24 cellular contexts compared by ENCODE assay signal in genomic region chr11:12169822-12170221, GRCh38. TPM values are rescaled to one million over a fixed set of nuclear protein-coding genes. Genes with fewer than 3 reads are reported as not detected.
A peak's percentile ranks its signal among the peaks of the same experiment; 100 is the strongest.
DNase-seq lines count a peak whose midpoint lies in the region; ATAC-seq and TF ChIP-seq lines count a peak whose summit lies in the region.
"Had no signal": no experiment of that assay in that cellular context is flagged by ENCODE, and none has a peak within 500 bp of the region (broad histone marks: within the 10 kb centered on the region; RNA-seq: fewer than 3 reads in every experiment).

No MANE protein-coding gene starts in this region.

- no TSS peak for BruUV-seq in Caco-2 (replicated peaks; lab: Mats Ljungman, UMichigan)

- H3K4me3 ChIP-seq in Caco-2 (ENCODE audit: low read depth, low read length) (no peak overlapping the region), cardiac muscle cell (no peak overlapping the region), rectal smooth muscle tissue (ENCODE audit: low read length) (no peak overlapping the region)
- H3K4me3 ChIP-seq: GM23338, MG63, psoas muscle had no signal

- H3K9ac ChIP-seq in rectal smooth muscle tissue (ENCODE audit: low read length), result no peak overlapping the region

- H3K27me3 ChIP-seq in Caco-2 (replicated peaks; ENCODE audit: control insufficient read depth, insufficient read depth, low read length) (no peaks in the 10 kb centered on the region), cardiac muscle cell (no peaks in the 10 kb centered on the region), rectal smooth muscle tissue (ENCODE audit: control insufficient read depth, insufficient read depth, low read length) (no peaks in the 10 kb centered on the region)
- H3K27me3 ChIP-seq: MG63 had no signal

- intact Hi-C loops in Caco-2 (cut with micrococcal nuclease; ENCODE audit: unreplicated experiment), result no loop called here

- peaks cover 45% of the 10 kb centered on the region for H3K4me1 Mint-ChIP-seq in Caco-2 (ENCODE audit: low read depth, unreplicated experiment)
- H3K4me1 Mint-ChIP-seq: IgD-negative memory B cell had no signal

- no peak overlapping the region for H3K4me3 Mint-ChIP-seq in Caco-2 (ENCODE audit: unreplicated experiment)
- H3K4me3 Mint-ChIP-seq: activated CD8-positive, alpha-beta T cell treated with anti-CD3 and anti-CD28 coated beads for 36 hours; activated T-helper 1 cell treated with anti-CD3 and anti-CD28 coated beads, Interleukin-12 subunit alpha, Interleukin-12 subunit beta, Interleukin-2, Interleukin-4 antibody, amounts not matched to agents 30 ng/mL and 10 ng/mL and 1 ng/mL, durations not matched to agents 14 hours and 24 hours and 36 hours; GM23338; IgD-negative memory B cell; natural killer cell; stimulated activated effector memory CD8-positive, alpha-beta T cell treated with anti-CD3 and anti-CD28 coated beads, Interleukin-12 subunit alpha, Interleukin-12 subunit beta, amount 100 ng/mL, for 72 hours; type B pancreatic cell had no signal

- ATAC-seq in HG03025 (IDR thresholded peaks at IDR 0.05; ENCODE audit: low FRiP score, unreplicated experiment), result no peak
- ATAC-seq: activated CD8-positive, alpha-beta T cell treated with anti-CD3 and anti-CD28 coated beads for 36 hours; GM23338; natural killer cell; psoas muscle; stimulated activated effector memory CD8-positive, alpha-beta T cell treated with anti-CD3 and anti-CD28 coated beads, Interleukin-12 subunit alpha, Interleukin-12 subunit beta, amount 100 ng/mL, for 72 hours had no signal

- H3K36me3 ChIP-seq in Caco-2 (ENCODE audit: control insufficient read depth, insufficient read depth, low read length) (peaks cover 5% of the 10 kb centered on the region), cardiac muscle cell (no peaks in the 10 kb centered on the region), rectal smooth muscle tissue (ENCODE audit: control insufficient read depth, insufficient read depth, low read length) (no peaks in the 10 kb centered on the region)

- H3K27ac Mint-ChIP-seq in Caco-2 (ENCODE audit: unreplicated experiment), result peak overlapping the region; percentile 32
- H3K27ac Mint-ChIP-seq: activated CD8-positive, alpha-beta T cell treated with anti-CD3 and anti-CD28 coated beads for 36 hours; GM23338; IgD-negative memory B cell; natural killer cell; type B pancreatic cell had no signal

- CTCF ChIA-PET in Caco-2 (lab: Charles Lee), result no interaction called here
- CTCF ChIA-PET in RWPE1 (lab: Yijun Ruan, JAX), result interaction anchor here (0.6 kb wide), 1 partner anchor 103 kb away, joined by 4 read pairs; no protein-coding TSS in a partner anchor

- H3K27ac ChIP-seq in RWPE1 (peak overlapping the region; percentile 63), cardiac muscle cell (peak overlapping the region; percentile 88), rectal smooth muscle tissue (ENCODE audit: low read depth, low read length) (peak overlapping the region; percentile 33)
- H3K27ac ChIP-seq: psoas muscle, VCaP had no signal

- H3K27me3 Mint-ChIP-seq in Caco-2 (ENCODE audit: insufficient read depth, unreplicated experiment), result no peaks in the 10 kb centered on the region
- H3K27me3 Mint-ChIP-seq: activated CD8-positive, alpha-beta T cell treated with anti-CD3 and anti-CD28 coated beads for 36 hours; type B pancreatic cell had no signal

- H3K9me3 Mint-ChIP-seq in Caco-2 (ENCODE audit: unreplicated experiment), result no peaks in the 10 kb centered on the region
- H3K9me3 Mint-ChIP-seq: GM23338, IgD-negative memory B cell, natural killer cell, type B pancreatic cell had no signal

- peaks cover 59% of the 10 kb centered on the region for H3K36me3 Mint-ChIP-seq in Caco-2 (ENCODE audit: insufficient read depth, unreplicated experiment)
- H3K36me3 Mint-ChIP-seq: IgD-negative memory B cell, natural killer cell, type B pancreatic cell had no signal

- POLR2A ChIA-PET in Caco-2 (lab: Charles Lee) (interaction anchor here (0.5 kb wide), 1 partner anchor 117 kb away, joined by 4 read pairs; no protein-coding TSS in a partner anchor), RWPE1 (lab: Yijun Ruan, JAX; ENCODE audit: low non-redundant PET) (no interaction called here)

- H3K9me3 ChIP-seq in Caco-2, result no peaks in the 10 kb centered on the region
- H3K9me3 ChIP-seq in cardiac muscle cell (ENCODE audit: low read depth), result no peaks in the 10 kb centered on the region
- H3K9me3 ChIP-seq: MG63, psoas muscle had no signal

- DNase-seq in Caco-2, result no peak
- DNase-seq in RWPE1 (ENCODE audit: low spot score), result no peak
- peak in 1 of 2 donors; percentile 50 for DNase-seq in cardiac muscle cell (ENCODE audit: low read depth in 1 of 2, low spot score in 1 of 2)
- no peak for DNase-seq in HT-29 (ENCODE audit: low spot score)
- no peak for DNase-seq in NCI-H1105 treated with DMSO at 0.1 percent for 48 hours (lab: John Stamatoyannopoulos, UW)
- DNase-seq: activated CD8-positive, alpha-beta T cell treated with anti-CD3 and anti-CD28 coated beads for 36 hours; caudate nucleus; effector CD8-positive, alpha-beta T cell; head of caudate nucleus; MG63; natural killer cell; NCI-H1694; NCI-H2227 treated with DMSO at 0.1 percent for 48 hours; NK-92 treated with Interleukin-12 subunit alpha and Interleukin-12 subunit beta, amount 100 ng/mL, for 24 hours; psoas muscle; RPMI8226 had no signal

- H3K4me1 ChIP-seq in Caco-2 (peaks cover 66% of the 10 kb centered on the region), cardiac muscle cell (ENCODE audit: low read depth) (peaks cover 50% of the 10 kb centered on the region), rectal smooth muscle tissue (ENCODE audit: control insufficient read depth, insufficient read depth, low read length) (peaks cover 22% of the 10 kb centered on the region)
- H3K4me1 ChIP-seq: psoas muscle had no signal

- TF ChIP-seq CTCF in Caco-2 (IDR thresholded peaks at IDR 0.05; ENCODE audit: insufficient read depth in 1 of 2, low read depth in 1 of 2, low read length in 1 of 2, severe bottlenecking in 1 of 2, unreplicated experiment in 1 of 2) (no peak), RWPE1 (conservative IDR thresholded peaks at IDR 0.05; ENCODE audit: low read depth) (no peak), cardiac muscle cell (IDR thresholded peaks at IDR 0.05; ENCODE audit: low read depth, low read length) (no peak)

RNA-seq across cellular contexts. Expression of gene MICAL2, which starts 59.4 kb away (rescaled TPM):
- total RNA-seq in Caco-2 (2022) (247 and 272 TPM in 2 replicates), cardiac muscle cell (123 and 178 TPM in 2 replicates)
- 153 and 191 TPM in 2 replicates for polyA plus RNA-seq in cardiac muscle cell
- 150 and 153 TPM in 2 replicates for total RNA-seq in HT-29 (2014; rRNA removed; shearing (Covaris generic))

Comparison
In these comparisons a context has a peak if more than half of its experiments do, and no peak if none do; other contexts are left out.
1. H3K27ac ChIP-seq: peak in every context shown above with its lines; median percentile 88 in cardiac muscle cell; 63 in RWPE1; 33 in rectal smooth muscle tissue.